ENCODE assay signal across 1 cellular context in the genomic region with DNA sequence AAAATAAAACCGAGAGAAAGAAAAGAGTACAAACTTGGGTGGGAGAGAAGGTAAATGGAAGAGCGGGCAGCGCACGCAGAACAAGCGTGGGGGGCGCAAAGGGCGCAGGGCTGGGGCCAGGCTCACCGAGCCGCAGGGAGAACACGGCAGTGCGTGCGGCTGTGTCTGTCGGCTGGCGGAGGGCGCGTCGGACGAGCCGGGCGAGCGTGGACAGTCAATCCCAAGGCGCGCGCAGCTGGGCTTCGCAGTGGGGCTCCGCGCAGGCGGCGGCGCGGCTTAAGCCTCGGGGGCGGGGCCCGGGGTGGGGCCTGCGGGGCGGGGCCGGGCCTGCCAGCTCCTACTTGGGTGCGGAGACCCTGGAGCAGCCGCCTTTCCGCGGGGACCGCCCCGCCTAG.
TF ChIP-seq lines count a peak whose summit lies in the region.

A gene with protein sequence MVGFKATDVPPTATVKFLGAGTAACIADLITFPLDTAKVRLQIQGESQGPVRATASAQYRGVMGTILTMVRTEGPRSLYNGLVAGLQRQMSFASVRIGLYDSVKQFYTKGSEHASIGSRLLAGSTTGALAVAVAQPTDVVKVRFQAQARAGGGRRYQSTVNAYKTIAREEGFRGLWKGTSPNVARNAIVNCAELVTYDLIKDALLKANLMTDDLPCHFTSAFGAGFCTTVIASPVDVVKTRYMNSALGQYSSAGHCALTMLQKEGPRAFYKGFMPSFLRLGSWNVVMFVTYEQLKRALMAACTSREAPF (minus strand): TSS at position 249 of the 395 bp plus-strand sequence. CDS start 4,465 bp downstream, outside the sequence.

TF ChIP-seq in HepG2, 621 proteins besides CTCF, POLR2A, EP300 and RAD21 (continued from another document and continues in another):
- TF ChIP-seq, protein P1, sequence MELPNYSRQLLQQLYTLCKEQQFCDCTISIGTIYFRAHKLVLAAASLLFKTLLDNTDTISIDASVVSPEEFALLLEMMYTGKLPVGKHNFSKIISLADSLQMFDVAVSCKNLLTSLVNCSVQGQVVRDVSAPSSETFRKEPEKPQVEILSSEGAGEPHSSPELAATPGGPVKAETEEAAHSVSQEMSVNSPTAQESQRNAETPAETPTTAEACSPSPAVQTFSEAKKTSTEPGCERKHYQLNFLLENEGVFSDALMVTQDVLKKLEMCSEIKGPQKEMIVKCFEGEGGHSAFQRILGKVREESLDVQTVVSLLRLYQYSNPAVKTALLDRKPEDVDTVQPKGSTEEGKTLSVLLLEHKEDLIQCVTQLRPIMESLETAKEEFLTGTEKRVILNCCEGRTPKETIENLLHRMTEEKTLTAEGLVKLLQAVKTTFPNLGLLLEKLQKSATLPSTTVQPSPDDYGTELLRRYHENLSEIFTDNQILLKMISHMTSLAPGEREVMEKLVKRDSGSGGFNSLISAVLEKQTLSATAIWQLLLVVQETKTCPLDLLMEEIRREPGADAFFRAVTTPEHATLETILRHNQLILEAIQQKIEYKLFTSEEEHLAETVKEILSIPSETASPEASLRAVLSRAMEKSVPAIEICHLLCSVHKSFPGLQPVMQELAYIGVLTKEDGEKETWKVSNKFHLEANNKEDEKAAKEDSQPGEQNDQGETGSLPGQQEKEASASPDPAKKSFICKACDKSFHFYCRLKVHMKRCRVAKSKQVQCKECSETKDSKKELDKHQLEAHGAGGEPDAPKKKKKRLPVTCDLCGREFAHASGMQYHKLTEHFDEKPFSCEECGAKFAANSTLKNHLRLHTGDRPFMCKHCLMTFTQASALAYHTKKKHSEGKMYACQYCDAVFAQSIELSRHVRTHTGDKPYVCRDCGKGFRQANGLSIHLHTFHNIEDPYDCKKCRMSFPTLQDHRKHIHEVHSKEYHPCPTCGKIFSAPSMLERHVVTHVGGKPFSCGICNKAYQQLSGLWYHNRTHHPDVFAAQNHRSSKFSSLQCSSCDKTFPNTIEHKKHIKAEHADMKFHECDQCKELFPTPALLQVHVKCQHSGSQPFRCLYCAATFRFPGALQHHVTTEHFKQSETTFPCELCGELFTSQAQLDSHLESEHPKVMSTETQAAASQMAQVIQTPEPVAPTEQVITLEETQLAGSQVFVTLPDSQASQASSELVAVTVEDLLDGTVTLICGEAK (IDR thresholded peaks at IDR 0.05): no peak
- TF ChIP-seq, protein P1 (CRISPR knock-in tag; IDR thresholded peaks at IDR 0.05): no peak
- TF ChIP-seq PRMT3 (CRISPR knock-in tag; IDR thresholded peaks at IDR 0.05; ENCODE audit: borderline replicate concordance, low read depth) (no peak), KLF16 (CRISPR knock-in tag; IDR thresholded peaks at IDR 0.05) (peak in 1 of 2 experiments; percentile 15; a peak in 1 of 4 replicates), ZNF772 (CRISPR knock-in tag; IDR thresholded peaks at IDR 0.05) (peak; percentile 9; the same call in 1 of the 2 replicates), ARNT2 (CRISPR knock-in tag; IDR thresholded peaks at IDR 0.05; ENCODE audit: low read depth) (peak; percentile 13; the same call in 1 of the 2 replicates), POGZ (CRISPR knock-in tag; IDR thresholded peaks at IDR 0.05) (no peak), ZNF234 (CRISPR knock-in tag; conservative IDR thresholded peaks at IDR 0.05) (0 out of 2 replicates have a peak, but pooled peaks have one; percentile 27), ZNF777 (CRISPR knock-in tag; IDR thresholded peaks at IDR 0.05) (peak; percentile 7; the same call in 1 of the 2 replicates), RNF2 (conservative IDR thresholded peaks at IDR 0.05; ENCODE audit: low read depth) (no peak), SKI (IDR thresholded peaks at IDR 0.05; ENCODE audit: partially characterized antibody) (no peak), CREM (IDR thresholded peaks at IDR 0.05) (no peak), CREM (CRISPR knock-in tag; IDR thresholded peaks at IDR 0.05) (no peak), ZNF672 (CRISPR knock-in tag; IDR thresholded peaks at IDR 0.05) (0 out of 2 replicates have a peak, but pooled peaks have one; percentile 20), MYC (CRISPR knock-in tag; IDR thresholded peaks at IDR 0.05; ENCODE audit: borderline replicate concordance) (no peak), KAT2B (IDR thresholded peaks at IDR 0.05; ENCODE audit: borderline replicate concordance, low read depth, low read length) (no peak), NFKBIZ (CRISPR knock-in tag; IDR thresholded peaks at IDR 0.05) (no peak), SALL2 (CRISPR knock-in tag; IDR thresholded peaks at IDR 0.05) (no peak), SNAPC2 (CRISPR knock-in tag; IDR thresholded peaks at IDR 0.05) (no peak), HNRNPLL (IDR thresholded peaks at IDR 0.05; ENCODE audit: low read depth, low read length, poor library complexity, severe bottlenecking) (peak; percentile 69), IKZF4 (CRISPR knock-in tag; IDR thresholded peaks at IDR 0.05; ENCODE audit: borderline replicate concordance, low read depth, not compliant biosample characterization) (peak; percentile 81), ZNF724P (CRISPR knock-in tag; IDR thresholded peaks at IDR 0.05; ENCODE audit: borderline replicate concordance) (0 out of 2 replicates have a peak, but pooled peaks have one; percentile 7), YY1 (IDR thresholded peaks at IDR 0.05; ENCODE audit: insufficient read depth, insufficient replicate concordance, low read depth, low read length) (peak; percentile 43)
- TF ChIP-seq, protein P2, sequence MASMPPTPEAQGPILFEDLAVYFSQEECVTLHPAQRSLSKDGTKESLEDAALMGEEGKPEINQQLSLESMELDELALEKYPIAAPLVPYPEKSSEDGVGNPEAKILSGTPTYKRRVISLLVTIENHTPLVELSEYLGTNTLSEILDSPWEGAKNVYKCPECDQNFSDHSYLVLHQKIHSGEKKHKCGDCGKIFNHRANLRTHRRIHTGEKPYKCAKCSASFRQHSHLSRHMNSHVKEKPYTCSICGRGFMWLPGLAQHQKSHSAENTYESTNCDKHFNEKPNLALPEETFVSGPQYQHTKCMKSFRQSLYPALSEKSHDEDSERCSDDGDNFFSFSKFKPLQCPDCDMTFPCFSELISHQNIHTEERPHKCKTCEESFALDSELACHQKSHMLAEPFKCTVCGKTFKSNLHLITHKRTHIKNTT (CRISPR knock-in tag; IDR thresholded peaks at IDR 0.05): 0 out of 2 replicates have a peak, but pooled peaks have one; percentile 60
- TF ChIP-seq, protein P3, sequence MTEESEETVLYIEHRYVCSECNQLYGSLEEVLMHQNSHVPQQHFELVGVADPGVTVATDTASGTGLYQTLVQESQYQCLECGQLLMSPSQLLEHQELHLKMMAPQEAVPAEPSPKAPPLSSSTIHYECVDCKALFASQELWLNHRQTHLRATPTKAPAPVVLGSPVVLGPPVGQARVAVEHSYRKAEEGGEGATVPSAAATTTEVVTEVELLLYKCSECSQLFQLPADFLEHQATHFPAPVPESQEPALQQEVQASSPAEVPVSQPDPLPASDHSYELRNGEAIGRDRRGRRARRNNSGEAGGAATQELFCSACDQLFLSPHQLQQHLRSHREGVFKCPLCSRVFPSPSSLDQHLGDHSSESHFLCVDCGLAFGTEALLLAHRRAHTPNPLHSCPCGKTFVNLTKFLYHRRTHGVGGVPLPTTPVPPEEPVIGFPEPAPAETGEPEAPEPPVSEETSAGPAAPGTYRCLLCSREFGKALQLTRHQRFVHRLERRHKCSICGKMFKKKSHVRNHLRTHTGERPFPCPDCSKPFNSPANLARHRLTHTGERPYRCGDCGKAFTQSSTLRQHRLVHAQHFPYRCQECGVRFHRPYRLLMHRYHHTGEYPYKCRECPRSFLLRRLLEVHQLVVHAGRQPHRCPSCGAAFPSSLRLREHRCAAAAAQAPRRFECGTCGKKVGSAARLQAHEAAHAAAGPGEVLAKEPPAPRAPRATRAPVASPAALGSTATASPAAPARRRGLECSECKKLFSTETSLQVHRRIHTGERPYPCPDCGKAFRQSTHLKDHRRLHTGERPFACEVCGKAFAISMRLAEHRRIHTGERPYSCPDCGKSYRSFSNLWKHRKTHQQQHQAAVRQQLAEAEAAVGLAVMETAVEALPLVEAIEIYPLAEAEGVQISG (CRISPR knock-in tag; IDR thresholded peaks at IDR 0.05): no peak
- TF ChIP-seq, protein P4, sequence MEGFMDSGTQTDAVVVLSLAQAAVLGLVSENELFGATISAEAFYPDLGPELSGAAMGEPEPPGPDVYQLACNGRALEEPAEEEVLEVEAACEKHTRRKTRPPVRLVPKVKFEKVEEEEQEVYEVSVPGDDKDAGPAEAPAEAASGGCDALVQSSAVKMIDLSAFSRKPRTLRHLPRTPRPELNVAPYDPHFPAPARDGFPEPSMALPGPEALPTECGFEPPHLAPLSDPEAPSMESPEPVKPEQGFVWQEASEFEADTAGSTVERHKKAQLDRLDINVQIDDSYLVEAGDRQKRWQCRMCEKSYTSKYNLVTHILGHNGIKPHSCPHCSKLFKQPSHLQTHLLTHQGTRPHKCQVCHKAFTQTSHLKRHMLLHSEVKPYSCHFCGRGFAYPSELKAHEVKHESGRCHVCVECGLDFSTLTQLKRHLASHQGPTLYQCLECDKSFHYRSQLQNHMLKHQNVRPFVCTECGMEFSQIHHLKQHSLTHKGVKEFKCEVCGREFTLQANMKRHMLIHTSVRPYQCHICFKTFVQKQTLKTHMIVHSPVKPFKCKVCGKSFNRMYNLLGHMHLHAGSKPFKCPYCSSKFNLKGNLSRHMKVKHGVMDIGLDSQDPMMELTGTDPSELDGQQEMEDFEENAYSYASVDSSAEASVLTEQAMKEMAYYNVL (CRISPR knock-in tag; IDR thresholded peaks at IDR 0.05; ENCODE audit: borderline replicate concordance): no peak
- TF ChIP-seq, protein P5, sequence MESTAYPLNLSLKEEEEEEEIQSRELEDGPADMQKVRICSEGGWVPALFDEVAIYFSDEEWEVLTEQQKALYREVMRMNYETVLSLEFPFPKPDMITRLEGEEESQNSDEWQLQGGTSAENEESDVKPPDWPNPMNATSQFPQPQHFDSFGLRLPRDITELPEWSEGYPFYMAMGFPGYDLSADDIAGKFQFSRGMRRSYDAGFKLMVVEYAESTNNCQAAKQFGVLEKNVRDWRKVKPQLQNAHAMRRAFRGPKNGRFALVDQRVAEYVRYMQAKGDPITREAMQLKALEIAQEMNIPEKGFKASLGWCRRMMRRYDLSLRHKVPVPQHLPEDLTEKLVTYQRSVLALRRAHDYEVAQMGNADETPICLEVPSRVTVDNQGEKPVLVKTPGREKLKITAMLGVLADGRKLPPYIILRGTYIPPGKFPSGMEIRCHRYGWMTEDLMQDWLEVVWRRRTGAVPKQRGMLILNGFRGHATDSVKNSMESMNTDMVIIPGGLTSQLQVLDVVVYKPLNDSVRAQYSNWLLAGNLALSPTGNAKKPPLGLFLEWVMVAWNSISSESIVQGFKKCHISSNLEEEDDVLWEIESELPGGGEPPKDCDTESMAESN (CRISPR knock-in tag; conservative IDR thresholded peaks at IDR 0.05): 0 out of 2 replicates have a peak, but pooled peaks have one; percentile 40
- TF ChIP-seq, protein P6, sequence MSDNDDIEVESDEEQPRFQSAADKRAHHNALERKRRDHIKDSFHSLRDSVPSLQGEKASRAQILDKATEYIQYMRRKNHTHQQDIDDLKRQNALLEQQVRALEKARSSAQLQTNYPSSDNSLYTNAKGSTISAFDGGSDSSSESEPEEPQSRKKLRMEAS (IDR thresholded peaks at IDR 0.05): peak; percentile 25
- TF ChIP-seq, protein P7, sequence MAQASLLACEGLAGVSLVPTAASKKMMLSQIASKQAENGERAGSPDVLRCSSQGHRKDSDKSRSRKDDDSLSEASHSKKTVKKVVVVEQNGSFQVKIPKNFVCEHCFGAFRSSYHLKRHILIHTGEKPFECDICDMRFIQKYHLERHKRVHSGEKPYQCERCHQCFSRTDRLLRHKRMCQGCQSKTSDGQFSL (CRISPR knock-in tag; IDR thresholded peaks at IDR 0.05): no peak
- TF ChIP-seq, protein P8, sequence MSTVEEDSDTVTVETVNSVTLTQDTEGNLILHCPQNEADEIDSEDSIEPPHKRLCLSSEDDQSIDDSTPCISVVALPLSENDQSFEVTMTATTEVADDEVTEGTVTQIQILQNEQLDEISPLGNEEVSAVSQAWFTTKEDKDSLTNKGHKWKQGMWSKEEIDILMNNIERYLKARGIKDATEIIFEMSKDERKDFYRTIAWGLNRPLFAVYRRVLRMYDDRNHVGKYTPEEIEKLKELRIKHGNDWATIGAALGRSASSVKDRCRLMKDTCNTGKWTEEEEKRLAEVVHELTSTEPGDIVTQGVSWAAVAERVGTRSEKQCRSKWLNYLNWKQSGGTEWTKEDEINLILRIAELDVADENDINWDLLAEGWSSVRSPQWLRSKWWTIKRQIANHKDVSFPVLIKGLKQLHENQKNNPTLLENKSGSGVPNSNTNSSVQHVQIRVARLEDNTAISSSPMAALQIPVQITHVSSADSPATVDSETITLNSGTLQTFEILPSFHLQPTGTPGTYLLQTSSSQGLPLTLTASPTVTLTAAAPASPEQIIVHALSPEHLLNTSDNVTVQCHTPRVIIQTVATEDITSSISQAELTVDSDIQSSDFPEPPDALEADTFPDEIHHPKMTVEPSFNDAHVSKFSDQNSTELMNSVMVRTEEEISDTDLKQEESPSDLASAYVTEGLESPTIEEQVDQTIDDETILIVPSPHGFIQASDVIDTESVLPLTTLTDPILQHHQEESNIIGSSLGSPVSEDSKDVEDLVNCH (CRISPR knock-in tag; IDR thresholded peaks at IDR 0.05): no peak
- TF ChIP-seq, protein P9, sequence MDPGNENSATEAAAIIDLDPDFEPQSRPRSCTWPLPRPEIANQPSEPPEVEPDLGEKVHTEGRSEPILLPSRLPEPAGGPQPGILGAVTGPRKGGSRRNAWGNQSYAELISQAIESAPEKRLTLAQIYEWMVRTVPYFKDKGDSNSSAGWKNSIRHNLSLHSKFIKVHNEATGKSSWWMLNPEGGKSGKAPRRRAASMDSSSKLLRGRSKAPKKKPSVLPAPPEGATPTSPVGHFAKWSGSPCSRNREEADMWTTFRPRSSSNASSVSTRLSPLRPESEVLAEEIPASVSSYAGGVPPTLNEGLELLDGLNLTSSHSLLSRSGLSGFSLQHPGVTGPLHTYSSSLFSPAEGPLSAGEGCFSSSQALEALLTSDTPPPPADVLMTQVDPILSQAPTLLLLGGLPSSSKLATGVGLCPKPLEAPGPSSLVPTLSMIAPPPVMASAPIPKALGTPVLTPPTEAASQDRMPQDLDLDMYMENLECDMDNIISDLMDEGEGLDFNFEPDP (CRISPR knock-in tag; conservative IDR thresholded peaks at IDR 0.05): 0 out of 2 replicates have a peak, but pooled peaks have one; percentile 61
